ENCODE assay signal across 17 cellular contexts in genomic region chr13:25401958-25402357, GRCh38.
"Had no signal": no experiment of that assay in that cellular context is flagged by ENCODE, and none has a peak within 500 bp of the region (broad histone marks: within the 10 kb centered on the region; RNA-seq: fewer than 3 reads in every experiment).

No MANE protein-coding gene starts in this region.

- H3K27ac ChIP-seq: coronary artery, esophagus muscularis mucosa, foreskin keratinocyte, gastroesophageal sphincter, heart right ventricle, left lung, lower lobe of right lung had no signal

- H3K27me3 ChIP-seq: dorsolateral prefrontal cortex, foreskin keratinocyte, gastroesophageal sphincter had no signal

- DNase-seq: dermis blood vessel endothelial cell; effector CD4-positive, alpha-beta T cell; effector memory CD4-positive, alpha-beta T cell; foreskin keratinocyte; glutamatergic neuron; heart right ventricle; hippocampal formation; left cardiac atrium; left lung; left ventricle myocardium superior; lower lobe of right lung; mucosa of descending colon; naive B cell had no signal

- H3K9me3 ChIP-seq: esophagus muscularis mucosa, gastroesophageal sphincter, heart right ventricle, left lung, lower lobe of right lung, mucosa of descending colon had no signal

- H3K4me3 ChIP-seq: coronary artery, esophagus muscularis mucosa, gastroesophageal sphincter, heart right ventricle, left lung, lower lobe of right lung, mucosa of descending colon had no signal

- H3K36me3 ChIP-seq: esophagus muscularis mucosa, gastroesophageal sphincter, heart right ventricle, left lung, lower lobe of right lung had no signal

- H3K4me1 ChIP-seq: esophagus muscularis mucosa, foreskin keratinocyte, gastroesophageal sphincter, heart right ventricle, left lung, lower lobe of right lung had no signal

- ATAC-seq: foreskin keratinocyte, gastroesophageal sphincter, heart right ventricle, left lung, left ventricle myocardium superior, lower lobe of right lung, mucosa of descending colon had no signal
